Comparison of ENCODE assay signal across 22 cellular contexts in the genomic region with DNA sequence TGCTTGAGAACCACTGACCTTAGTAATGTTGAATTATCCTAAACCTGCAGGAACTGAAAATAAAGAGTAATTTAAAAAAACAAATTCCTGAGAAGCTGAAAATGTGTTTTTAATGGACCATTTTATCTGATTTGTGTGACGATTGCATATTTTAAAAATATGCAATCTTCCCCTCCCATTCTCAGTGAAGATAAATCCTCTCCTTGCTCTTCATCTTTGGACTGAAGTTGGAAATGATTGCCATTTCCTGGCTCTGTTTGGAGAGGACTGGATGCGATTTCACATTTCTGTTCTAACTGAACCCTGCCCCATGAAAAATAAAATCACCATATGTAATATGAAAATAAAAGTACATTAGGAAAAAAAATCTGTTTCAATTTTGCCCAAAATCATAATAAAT.
"Had no signal": no experiment of that assay in that cellular context is flagged by ENCODE, and none has a peak within 500 bp of the region (broad histone marks: within the 10 kb centered on the region; RNA-seq: fewer than 3 reads in every experiment).

No MANE protein-coding gene starts in this region.

- H3K27ac ChIP-seq: brain microvascular endothelial cell, cardiac muscle cell, Peyer's patch, RWPE1, SJCRH30 had no signal

- H3K9me3 Mint-ChIP-seq: activated B cell treated with CpG ODN at 0.5 μM for 24 hours; activated CD4-positive, alpha-beta memory T cell treated with anti-CD3 and anti-CD28 coated beads for 36 hours; activated CD4-positive, alpha-beta T cell treated with anti-CD3 and anti-CD28 coated beads, Interleukin-2, amount 10 ng/mL, durations not matched to agents 7 days and 5 days; T-helper 1 cell treated with Interleukin-12 subunit alpha and Interleukin-12 subunit beta and Interleukin-4 antibody, amounts not matched to agents 30 μg/mL and 1 μg/mL, for 36 hours had no signal

- H3K4me3 Mint-ChIP-seq: activated B cell treated with CpG ODN at 0.5 μM for 24 hours; activated CD4-positive, alpha-beta memory T cell treated with anti-CD3 and anti-CD28 coated beads for 36 hours; activated CD4-positive, alpha-beta T cell treated with anti-CD3 and anti-CD28 coated beads, Interleukin-2, amount 10 ng/mL, durations not matched to agents 7 days and 5 days; activated naive CD8-positive, alpha-beta T cell; activated T-cell treated with anti-CD3 and anti-CD28 coated beads, Interleukin-2, amount 50 U/mL, for 4 hours; T-helper 1 cell treated with Interleukin-12 subunit alpha and Interleukin-12 subunit beta and Interleukin-4 antibody, amounts not matched to agents 30 μg/mL and 1 μg/mL, for 36 hours had no signal

- H3K27me3 ChIP-seq: brain microvascular endothelial cell, cardiac muscle cell, Peyer's patch, SJCRH30 had no signal

- H3K4me1 ChIP-seq: Peyer's patch, SJCRH30 had no signal

- H3K9me3 ChIP-seq: Peyer's patch, SJCRH30 had no signal

- H3K27me3 Mint-ChIP-seq: activated B cell treated with CpG ODN at 0.5 μM for 24 hours; activated CD4-positive, alpha-beta memory T cell treated with anti-CD3 and anti-CD28 coated beads for 36 hours; activated CD4-positive, alpha-beta T cell treated with anti-CD3 and anti-CD28 coated beads, Interleukin-2, amount 10 ng/mL, durations not matched to agents 7 days and 5 days; activated naive CD8-positive, alpha-beta T cell had no signal

- H3K36me3 Mint-ChIP-seq: activated CD4-positive, alpha-beta memory T cell treated with anti-CD3 and anti-CD28 coated beads for 36 hours; activated naive CD8-positive, alpha-beta T cell had no signal

- H3K27ac Mint-ChIP-seq: activated B cell treated with CpG ODN at 0.5 μM for 24 hours; activated CD4-positive, alpha-beta memory T cell treated with anti-CD3 and anti-CD28 coated beads for 36 hours; activated CD4-positive, alpha-beta T cell treated with anti-CD3 and anti-CD28 coated beads, Interleukin-2, amount 10 ng/mL, durations not matched to agents 7 days and 5 days; activated naive CD8-positive, alpha-beta T cell; T-helper 1 cell treated with Interleukin-12 subunit alpha and Interleukin-12 subunit beta and Interleukin-4 antibody, amounts not matched to agents 30 μg/mL and 1 μg/mL, for 36 hours had no signal

- H3K4me1 Mint-ChIP-seq: activated B cell treated with CpG ODN at 0.5 μM for 24 hours; activated CD4-positive, alpha-beta T cell treated with anti-CD3 and anti-CD28 coated beads, Interleukin-2, amount 10 ng/mL, durations not matched to agents 7 days and 5 days had no signal

- DNase-seq: activated B cell treated with CpG ODN at 0.5 μM for 24 hours; activated CD4-positive, alpha-beta memory T cell treated with anti-CD3 and anti-CD28 coated beads for 36 hours; activated CD4-positive, alpha-beta T cell treated with anti-CD3 and anti-CD28 coated beads, Interleukin-2, amount 10 ng/mL, durations not matched to agents 7 days and 5 days; activated CD8-positive, alpha-beta memory T cell treated with anti-CD3 and anti-CD28 coated beads for 24 hours; activated effector memory CD4-positive, alpha-beta T cell treated with anti-CD3 and anti-CD28 coated beads, Interleukin-2, amount 50 U/mL, for 16 hours; activated naive CD4-positive, alpha-beta T cell treated with Interleukin-2 at 50 U/mL for 16 hours; activated T-cell treated with anti-CD3 and anti-CD28 coated beads, Interleukin-2, amount 50 U/mL, for 4 hours; brain microvascular endothelial cell; Karpas-422; MM.1S; NCI-H1105; NCI-H1694 treated with DMSO at 0.1 percent for 48 hours; NCI-H2029 treated with DMSO at 0.1 percent for 48 hours; NCI-H345; NCI-H510A; Peyer's patch; Right ventricle myocardium superior; SJCRH30 had no signal

- H3K4me3 ChIP-seq: cardiac muscle cell, Peyer's patch, SJCRH30 had no signal

- H3K36me3 ChIP-seq: brain microvascular endothelial cell, cardiac muscle cell, Peyer's patch, SJCRH30 had no signal

- ATAC-seq: activated T-cell treated with anti-CD3 and anti-CD28 coated beads, Interleukin-2, amount 50 U/mL, for 4 hours had no signal
